ENCODE assay signal across 8 cellular contexts in the genomic region with DNA sequence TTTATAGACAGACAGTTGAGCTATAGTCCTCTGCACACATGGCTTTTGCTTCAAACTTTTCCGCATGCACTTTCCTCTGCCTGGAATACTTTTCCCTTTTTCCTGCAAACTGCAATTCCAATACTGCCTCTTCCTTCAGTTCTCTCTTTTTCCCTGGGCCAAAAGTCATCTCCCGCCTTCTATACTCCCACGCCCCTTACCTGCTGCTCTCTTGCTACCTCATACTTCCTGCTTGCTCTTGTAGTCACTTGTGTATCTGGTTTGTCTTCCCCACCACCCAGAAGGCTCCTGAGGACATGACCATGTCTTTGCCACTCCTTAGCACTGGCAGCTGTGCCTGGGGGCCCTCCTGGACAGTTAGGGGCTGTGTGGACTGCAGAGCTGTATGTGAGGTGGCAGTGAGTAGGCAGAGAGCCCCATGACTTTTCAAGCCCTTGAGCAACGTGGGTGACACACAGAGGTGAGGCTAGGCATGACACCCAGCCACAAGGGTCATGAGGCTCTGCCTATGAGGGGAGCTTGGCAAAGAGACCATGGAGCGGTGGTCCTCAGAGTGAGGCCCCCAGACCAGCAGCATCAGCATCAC. TPM values are rescaled to one million over a fixed set of nuclear protein-coding genes. Genes with fewer than 3 reads are reported as not detected.
A peak's percentile ranks its signal among the peaks of the same experiment; 100 is the strongest.
DNase-seq lines count a peak whose midpoint lies in the region; ATAC-seq, FAIRE-seq and TF ChIP-seq lines count a peak whose summit lies in the region.

No MANE protein-coding gene starts in this region.

- intact Hi-C loops in activated CD4-positive, alpha-beta memory T cell treated with anti-CD3 and anti-CD28 coated beads for 36 hours (cut with micrococcal nuclease): loop anchor here (2.0 kb wide), 1 partner anchor 55 kb away; no protein-coding TSS in a partner anchor

- no peak for TF ChIP-seq EP300 in Ishikawa (IDR thresholded peaks at IDR 0.05; ENCODE audit: borderline replicate concordance)
- no peak for TF ChIP-seq EP300 in H1 (IDR thresholded peaks at IDR 0.05; ENCODE audit: borderline replicate concordance in 1 of 2, low read depth in 2 of 2, low read length in 2 of 2)

- DNase-seq in activated CD4-positive, alpha-beta memory T cell treated with anti-CD3 and anti-CD28 coated beads for 36 hours: peak; percentile 31
- no peak for DNase-seq in activated CD4-positive, alpha-beta memory T cell treated with anti-CD3 and anti-CD28 coated beads, Interleukin-2, amount 10 ng/mL, durations not matched to agents 7 days and 5 days
- DNase-seq in H1 (ENCODE audit: low read depth in 1 of 2, low spot score in 2 of 2) (no peak), NCI-H2107 treated with DMSO at 0.1 percent for 48 hours (lab: John Stamatoyannopoulos, UW; ENCODE audit: unreplicated experiment) (no peak), GOT3 (lab: John Stamatoyannopoulos, UW) (no peak)
- peak in 1 of 2 donors; percentile 31 for DNase-seq in stimulated activated naive CD8-positive, alpha-beta T cell treated with anti-CD3 and anti-CD28 coated beads, Interleukin-15, amount 100 ng/mL, for 72 hours

- H3K36me3 ChIP-seq in H1 (ENCODE audit: control insufficient read depth in 2 of 4, insufficient read depth in 4 of 4, low read length in 3 of 4): peaks cover 0 to 6% (median under 1%) of the 10 kb centered on the region in 4 experiments; a peak in 1 of 8 replicates

- H3K27me3 ChIP-seq in H1 (replicated peaks in 1 of 4; ENCODE audit: control insufficient read depth in 3 of 4, extremely low read depth in 1 of 4, insufficient read depth in 3 of 4, low read length in 3 of 4): no peaks in the 10 kb centered on the region; a peak in 1 of 7 replicates

- TF ChIP-seq RAD21 in Ishikawa (IDR thresholded peaks at IDR 0.05; ENCODE audit: low read depth) (peak; percentile 32; the same call in 1 of the 2 replicates), H1 (IDR thresholded peaks at IDR 0.05 in 1 of 2, conservative IDR thresholded peaks at IDR 0.05 in 1 of 2; ENCODE audit: low read depth in 2 of 2, low read length in 2 of 2) (peak; percentile 31 to 48; a peak in 3 of 4 replicates)

- H3K4ac ChIP-seq in H1 (replicated peaks; ENCODE audit: insufficient read length, low read depth, low read length): no peak overlapping the region

- no peaks in the 10 kb centered on the region for H3K36me3 Mint-ChIP-seq in activated CD4-positive, alpha-beta memory T cell treated with anti-CD3 and anti-CD28 coated beads for 36 hours
- H3K36me3 Mint-ChIP-seq in activated CD4-positive, alpha-beta memory T cell treated with anti-CD3 and anti-CD28 coated beads, Interleukin-2, amount 10 ng/mL, durations not matched to agents 7 days and 5 days (ENCODE audit: low read depth): no peaks in the 10 kb centered on the region

- H3K9ac ChIP-seq in H1 (replicated peaks in 1 of 4; ENCODE audit: extremely low read depth in 1 of 4, low read depth in 3 of 4, low read length in 3 of 4): no peak overlapping the region

- H4K5ac ChIP-seq in H1 (ENCODE audit: insufficient read length, low read depth, low read length): no peak overlapping the region

- no peak overlapping the region for H3K27ac ChIP-seq in H1 (ENCODE audit: low read depth, low read length)

- H3K23me2 ChIP-seq in H1 (ENCODE audit: low read depth, low read length): peaks cover 3% of the 10 kb centered on the region; the same call in 1 of the 2 replicates

- peak; percentile 71 for ATAC-seq in stimulated activated naive CD8-positive, alpha-beta T cell treated with anti-CD3 and anti-CD28 coated beads, Interleukin-15, amount 100 ng/mL, for 72 hours
- no peak for ATAC-seq in HG03095 (IDR thresholded peaks at IDR 0.05; ENCODE audit: unreplicated experiment)

- H2BK15ac ChIP-seq in H1 (ENCODE audit: low read length): no peak overlapping the region

- no peak overlapping the region for H2AFZ ChIP-seq in H1 (ENCODE audit: low read length)

- H2BK20ac ChIP-seq in H1 (ENCODE audit: low read length): no peak overlapping the region

- H3K4me1 Mint-ChIP-seq in activated CD4-positive, alpha-beta memory T cell treated with anti-CD3 and anti-CD28 coated beads for 36 hours (ENCODE audit: low read depth): peaks cover 5% of the 10 kb centered on the region
- H3K4me1 Mint-ChIP-seq in activated CD4-positive, alpha-beta memory T cell treated with anti-CD3 and anti-CD28 coated beads, Interleukin-2, amount 10 ng/mL, durations not matched to agents 7 days and 5 days: peaks cover 5% of the 10 kb centered on the region
- peaks cover 50% of the 10 kb centered on the region for H3K4me1 Mint-ChIP-seq in stimulated activated naive CD8-positive, alpha-beta T cell treated with anti-CD3 and anti-CD28 coated beads, Interleukin-15, amount 100 ng/mL, for 72 hours

- H3K56ac ChIP-seq in H1 (replicated peaks; ENCODE audit: insufficient read length, low read depth, low read length): no peak overlapping the region

- H2BK120ac ChIP-seq in H1 (replicated peaks; ENCODE audit: low read depth, low read length): no peak overlapping the region

- H3K27ac Mint-ChIP-seq in activated CD4-positive, alpha-beta memory T cell treated with anti-CD3 and anti-CD28 coated beads for 36 hours: no peak overlapping the region
- no peak overlapping the region for H3K27ac Mint-ChIP-seq in activated CD4-positive, alpha-beta memory T cell treated with anti-CD3 and anti-CD28 coated beads, Interleukin-2, amount 10 ng/mL, durations not matched to agents 7 days and 5 days
- H3K27ac Mint-ChIP-seq in stimulated activated naive CD8-positive, alpha-beta T cell treated with anti-CD3 and anti-CD28 coated beads, Interleukin-15, amount 100 ng/mL, for 72 hours: no peak overlapping the region

- no peak overlapping the region for H4K91ac ChIP-seq in H1 (replicated peaks; ENCODE audit: insufficient read length, low read length)

- no peak overlapping the region for H2BK5ac ChIP-seq in H1 (ENCODE audit: low read depth, low read length)

- no peak overlapping the region for H3K4me3 ChIP-seq in H1 (ENCODE audit: extremely low read depth in 1 of 4, insufficient read depth in 2 of 4, low read depth in 3 of 4, low read length in 4 of 4)

- H3K9me3 ChIP-seq in H1 (ENCODE audit: insufficient read depth in 2 of 2, low read depth in 1 of 2, low read length in 1 of 2): no peaks in the 10 kb centered on the region

- H3K14ac ChIP-seq in H1 (ENCODE audit: insufficient read length): no peak overlapping the region

- H2BK12ac ChIP-seq in H1 (ENCODE audit: low read depth, low read length): no peak overlapping the region

- peaks cover 0 to 5% of the 10 kb centered on the region in 2 experiments for H4K20me1 ChIP-seq in H1 (replicated peaks in 1 of 2; ENCODE audit: control insufficient read depth in 1 of 2, insufficient read depth in 2 of 2, low read length in 2 of 2)

- H3K18ac ChIP-seq in H1 (ENCODE audit: extremely low read depth, low read length): no peak overlapping the region

- no peak overlapping the region for H2AK5ac ChIP-seq in H1 (ENCODE audit: low read depth, low read length)

- TF ChIP-seq CTCF in H1 (IDR thresholded peaks at IDR 0.05; ENCODE audit: control extremely low read depth in 1 of 3, insufficient read depth in 1 of 3, low read depth in 1 of 3, low read length in 3 of 3): peak in 2 of 3 experiments; percentile 45 to 59; a peak in 3 of 4 replicates

- no peak overlapping the region for H3K4me3 Mint-ChIP-seq in activated CD4-positive, alpha-beta memory T cell treated with anti-CD3 and anti-CD28 coated beads for 36 hours
- H3K4me3 Mint-ChIP-seq in activated CD4-positive, alpha-beta memory T cell treated with anti-CD3 and anti-CD28 coated beads, Interleukin-2, amount 10 ng/mL, durations not matched to agents 7 days and 5 days: no peak overlapping the region
- peak overlapping the region in 1 of 2 donors; percentile 36 for H3K4me3 Mint-ChIP-seq in stimulated activated naive CD8-positive, alpha-beta T cell treated with anti-CD3 and anti-CD28 coated beads, Interleukin-15, amount 100 ng/mL, for 72 hours

- peaks cover 9 to 34% (median 21%) of the 10 kb centered on the region in 4 experiments for H3K4me1 ChIP-seq in H1 (replicated peaks in 1 of 4; ENCODE audit: control insufficient read depth in 3 of 4, insufficient read depth in 4 of 4, low read length in 3 of 4)

- POLR2A ChIA-PET in activated CD4-positive, alpha-beta memory T cell treated with anti-CD3 and anti-CD28 coated beads for 36 hours (lab: Charles Lee): no interaction called here
- POLR2A ChIA-PET in activated CD4-positive, alpha-beta memory T cell treated with anti-CD3 and anti-CD28 coated beads, Interleukin-2, amount 10 ng/mL, durations not matched to agents 7 days and 5 days (lab: Charles Lee): no interaction called here
- POLR2A ChIA-PET in H1 (lab: Charles Lee; ENCODE audit: partially characterized antibody): interaction anchor here (0.8 to 2.5 kb wide), 9 partner anchors 8 to 71 kb away, joined by 3 to 13 read pairs (median 4); no protein-coding TSS in a partner anchor

- H4K8ac ChIP-seq in H1 (ENCODE audit: extremely low read depth, insufficient read depth, low read length): no peak overlapping the region

- 72% methylated on average over 5 of the region's 5 CpGs; no CpG with 5 or more reads in 1 of the 2 experiments for WGBS in H1 (ENCODE audit: extremely low coverage in 1 of 2, insufficient coverage in 1 of 2, insufficient read length in 1 of 2, insufficient replicate concordance in 2 of 2, low coverage in 1 of 2, low lambda C conversion rate in 2 of 2, missing lambda C conversion rate in 1 of 2), 2 experiments

- H3K27me3 Mint-ChIP-seq in activated CD4-positive, alpha-beta memory T cell treated with anti-CD3 and anti-CD28 coated beads for 36 hours: no peaks in the 10 kb centered on the region
- peaks cover 5% of the 10 kb centered on the region for H3K27me3 Mint-ChIP-seq in activated CD4-positive, alpha-beta memory T cell treated with anti-CD3 and anti-CD28 coated beads, Interleukin-2, amount 10 ng/mL, durations not matched to agents 7 days and 5 days
- H3K27me3 Mint-ChIP-seq in stimulated activated naive CD8-positive, alpha-beta T cell treated with anti-CD3 and anti-CD28 coated beads, Interleukin-15, amount 100 ng/mL, for 72 hours: no peaks in the 10 kb centered on the region

- TF ChIP-seq POLR2A in H1 (IDR thresholded peaks at IDR 0.05; ENCODE audit: control extremely low read depth in 1 of 2, low read depth in 2 of 2, low read length in 2 of 2): no peak

- FAIRE-seq in H1 (lab: Jason Lieb, UNC): no peak

- H3K23ac ChIP-seq in H1 (ENCODE audit: insufficient read length): no peak overlapping the region

- CTCF ChIA-PET in activated CD4-positive, alpha-beta memory T cell treated with anti-CD3 and anti-CD28 coated beads for 36 hours (lab: Charles Lee): interaction anchor here (0.6 to 3.8 kb wide), 10 partner anchors 13 to 1017 kb away, joined by 3 to 43 read pairs (median 4); partner anchors contain the start of gene GMPPA
- CTCF ChIA-PET in activated CD4-positive, alpha-beta memory T cell treated with anti-CD3 and anti-CD28 coated beads, Interleukin-2, amount 10 ng/mL, durations not matched to agents 7 days and 5 days (lab: Charles Lee): interaction anchor here (1.0 to 2.5 kb wide), 4 partner anchors 9 to 72 kb away, joined by 3 to 20 read pairs (median 3); no protein-coding TSS in a partner anchor
- CTCF ChIA-PET in H1 (lab: Charles Lee; ENCODE audit: partially characterized antibody): interaction anchor here (0.5 to 113.1 kb wide), 13 partner anchors 0 to 1785 kb away, joined by 3 to 7248 read pairs (median 4); partner anchors contain the start of genes ASIC4, CHPF, DES and DNPEP

- H3K4me2 ChIP-seq in H1 (ENCODE audit: insufficient read depth in 1 of 2, low read depth in 2 of 2, low read length in 2 of 2): no peak overlapping the region

- no peaks in the 10 kb centered on the region for H3K79me2 ChIP-seq in H1 (ENCODE audit: control insufficient read depth in 1 of 2, insufficient read depth in 2 of 2, low read length in 2 of 2)

- H3K9me3 Mint-ChIP-seq in activated CD4-positive, alpha-beta memory T cell treated with anti-CD3 and anti-CD28 coated beads for 36 hours: no peaks in the 10 kb centered on the region
- H3K9me3 Mint-ChIP-seq in activated CD4-positive, alpha-beta memory T cell treated with anti-CD3 and anti-CD28 coated beads, Interleukin-2, amount 10 ng/mL, durations not matched to agents 7 days and 5 days: no peaks in the 10 kb centered on the region
- H3K9me3 Mint-ChIP-seq in stimulated activated naive CD8-positive, alpha-beta T cell treated with anti-CD3 and anti-CD28 coated beads, Interleukin-15, amount 100 ng/mL, for 72 hours: no peaks in the 10 kb centered on the region

- H3K79me1 ChIP-seq in H1 (ENCODE audit: low read depth, low read length): no peaks in the 10 kb centered on the region

RNA-seq across cellular contexts. Expression of gene SPEG, which starts 23.2 kb away (rescaled TPM):
- total RNA-seq in activated CD4-positive, alpha-beta memory T cell treated with anti-CD3 and anti-CD28 coated beads for 36 hours: 1 to 10 TPM; 1.1 to 1.7 TPM
- total RNA-seq in activated CD4-positive, alpha-beta memory T cell treated with anti-CD3 and anti-CD28 coated beads, Interleukin-2, amount 10 ng/mL, durations not matched to agents 7 days and 5 days: 1 to 10 TPM in 1 of 2 experiments, under 1 TPM in 1; 0.20 to 1.1 TPM
- 32.0 and 36.7 TPM in 2 replicates for total RNA-seq in H1 (2021; fragmentation: NEBNext Ultra II Directional; extraction: Animal tissue kit (Norgen Biotek cat#: 25700))
- 19.9 and 37.1 TPM in 2 replicates for polyA plus RNA-seq in H1 (2011; rRNA removed)
- polyA plus RNA-seq in H1 (2011; cell fraction: cytosol; rRNA removed): 41.0 TPM
- 98.6 TPM for polyA plus RNA-seq in H1 (2011; cell fraction: nucleus; rRNA removed)
- 20.0 to 41.3 TPM (median 36.9 TPM) in 4 replicates for polyA plus RNA-seq in H1 (2012, experiment 1 of 2)
- 18.5 TPM for polyA plus RNA-seq in H1 (2012, experiment 2 of 2)
- polyA plus RNA-seq in H1 (2013, experiment 1 of 2): 41.2 TPM
- polyA plus RNA-seq in H1 (2013, experiment 2 of 2): 36.3 TPM
- 7.1 and 12.4 TPM in 2 replicates for polyA minus RNA-seq in H1 (2011; rRNA and poly(A)+ RNA removed)
- polyA minus RNA-seq in H1 (2011; cell fraction: cytosol; rRNA and poly(A)+ RNA removed): 13.4 TPM
- 39.5 TPM for polyA minus RNA-seq in H1 (2011; cell fraction: nucleus; rRNA and poly(A)+ RNA removed)

RNA-seq across cellular contexts. Expression of gene DES, which starts 39.7 kb away (rescaled TPM):
- total RNA-seq in activated CD4-positive, alpha-beta memory T cell treated with anti-CD3 and anti-CD28 coated beads for 36 hours: not detected
- not detected for total RNA-seq in activated CD4-positive, alpha-beta memory T cell treated with anti-CD3 and anti-CD28 coated beads, Interleukin-2, amount 10 ng/mL, durations not matched to agents 7 days and 5 days
- 1.5 and 1.8 TPM in 2 replicates for total RNA-seq in H1 (2021; fragmentation: NEBNext Ultra II Directional; extraction: Animal tissue kit (Norgen Biotek cat#: 25700))
- 3.8 and 4.3 TPM in 2 replicates for polyA plus RNA-seq in H1 (2011; rRNA removed)
- 5.0 TPM for polyA plus RNA-seq in H1 (2011; cell fraction: cytosol; rRNA removed)
- 3.5 TPM for polyA plus RNA-seq in H1 (2011; cell fraction: nucleus; rRNA removed)
- polyA plus RNA-seq in H1 (2012, experiment 1 of 2): 2.0 to 3.8 TPM (median 3.0 TPM) in 4 replicates
- polyA plus RNA-seq in H1 (2012, experiment 2 of 2): 1.8 TPM
- polyA plus RNA-seq in H1 (2013, experiment 1 of 2): 1.2 TPM
- polyA plus RNA-seq in H1 (2013, experiment 2 of 2): 2.2 TPM
- 7.1 and 14.3 TPM in 2 replicates for polyA minus RNA-seq in H1 (2011; rRNA and poly(A)+ RNA removed)
- polyA minus RNA-seq in H1 (2011; cell fraction: cytosol; rRNA and poly(A)+ RNA removed): 5.7 TPM
- polyA minus RNA-seq in H1 (2011; cell fraction: nucleus; rRNA and poly(A)+ RNA removed): 2.7 TPM

RNA-seq across cellular contexts. Expression of gene GMPPA, which starts 40.8 kb away (rescaled TPM):
- total RNA-seq in activated CD4-positive, alpha-beta memory T cell treated with anti-CD3 and anti-CD28 coated beads for 36 hours: 10 to 100 TPM; 37.1 to 37.4 TPM
- 10 to 100 TPM; 41.0 to 42.3 TPM for total RNA-seq in activated CD4-positive, alpha-beta memory T cell treated with anti-CD3 and anti-CD28 coated beads, Interleukin-2, amount 10 ng/mL, durations not matched to agents 7 days and 5 days
- 34.3 and 35.3 TPM in 2 replicates for total RNA-seq in H1 (2021; fragmentation: NEBNext Ultra II Directional; extraction: Animal tissue kit (Norgen Biotek cat#: 25700))
- polyA plus RNA-seq in H1 (2011; rRNA removed): 98.8 and 101 TPM in 2 replicates
- 59.0 TPM for polyA plus RNA-seq in H1 (2011; cell fraction: cytosol; rRNA removed)
- polyA plus RNA-seq in H1 (2011; cell fraction: nucleus; rRNA removed): 133 TPM
- polyA plus RNA-seq in H1 (2012, experiment 1 of 2): 32.8 to 43.7 TPM (median 41.5 TPM) in 4 replicates
- 53.9 TPM for polyA plus RNA-seq in H1 (2012, experiment 2 of 2)
- 32.4 TPM for polyA plus RNA-seq in H1 (2013, experiment 1 of 2)
- 31.6 TPM for polyA plus RNA-seq in H1 (2013, experiment 2 of 2)
- polyA minus RNA-seq in H1 (2011; rRNA and poly(A)+ RNA removed): 67.3 and 79.3 TPM in 2 replicates
- 24.6 TPM for polyA minus RNA-seq in H1 (2011; cell fraction: cytosol; rRNA and poly(A)+ RNA removed)
- 26.1 TPM for polyA minus RNA-seq in H1 (2011; cell fraction: nucleus; rRNA and poly(A)+ RNA removed)

RNA-seq across cellular contexts. Expression of gene ASIC4, which starts 56.4 kb away (rescaled TPM):
- total RNA-seq in activated CD4-positive, alpha-beta memory T cell treated with anti-CD3 and anti-CD28 coated beads for 36 hours: under 1 TPM in 1 of 2 experiments, not detected in 1; 0.07 TPM
- under 1 TPM in 1 of 2 experiments, not detected in 1; 0.13 TPM for total RNA-seq in activated CD4-positive, alpha-beta memory T cell treated with anti-CD3 and anti-CD28 coated beads, Interleukin-2, amount 10 ng/mL, durations not matched to agents 7 days and 5 days
- 0.19 and 0.22 TPM in 2 replicates for total RNA-seq in H1 (2021; fragmentation: NEBNext Ultra II Directional; extraction: Animal tissue kit (Norgen Biotek cat#: 25700))
- 0.12 and 0.30 TPM in 2 replicates for polyA plus RNA-seq in H1 (2011; rRNA removed)
- polyA plus RNA-seq in H1 (2011; cell fraction: cytosol; rRNA removed): 0.18 TPM
- polyA plus RNA-seq in H1 (2011; cell fraction: nucleus; rRNA removed): 0.96 TPM
- polyA plus RNA-seq in H1 (2012, experiment 1 of 2): 0.11 to 0.42 TPM (median 0.36 TPM) in 3 of 4 replicates, not detected in the other
- 0.05 TPM for polyA plus RNA-seq in H1 (2012, experiment 2 of 2)
- polyA plus RNA-seq in H1 (2013, experiment 1 of 2): 0.06 TPM
- polyA plus RNA-seq in H1 (2013, experiment 2 of 2): 0.13 TPM
- 0.12 and 0.22 TPM in 2 replicates for polyA minus RNA-seq in H1 (2011; rRNA and poly(A)+ RNA removed)
- not detected for polyA minus RNA-seq in H1 (2011; cell fraction: cytosol; rRNA and poly(A)+ RNA removed)
- polyA minus RNA-seq in H1 (2011; cell fraction: nucleus; rRNA and poly(A)+ RNA removed): 0.50 TPM

Comparison
In these comparisons a context has a peak if more than half of its experiments do, and no peak if none do; other contexts are left out.
1. RNA of gene SPEG, which starts 23.2 kb away (total RNA-seq): 32.0 to 36.7 TPM in H1; 1.1 to 1.7 TPM in activated CD4-positive, alpha-beta memory T cell treated with anti-CD3 and anti-CD28 coated beads for 36 hours and 0.20 to 1.1 TPM in activated CD4-positive, alpha-beta memory T cell treated with anti-CD3 and anti-CD28 coated beads, Interleukin-2, amount 10 ng/mL, durations not matched to agents 7 days and 5 days; every median in the first group is over 10 times any median in the second.